24 cellular contexts compared by ENCODE assay signal in the genomic region with DNA sequence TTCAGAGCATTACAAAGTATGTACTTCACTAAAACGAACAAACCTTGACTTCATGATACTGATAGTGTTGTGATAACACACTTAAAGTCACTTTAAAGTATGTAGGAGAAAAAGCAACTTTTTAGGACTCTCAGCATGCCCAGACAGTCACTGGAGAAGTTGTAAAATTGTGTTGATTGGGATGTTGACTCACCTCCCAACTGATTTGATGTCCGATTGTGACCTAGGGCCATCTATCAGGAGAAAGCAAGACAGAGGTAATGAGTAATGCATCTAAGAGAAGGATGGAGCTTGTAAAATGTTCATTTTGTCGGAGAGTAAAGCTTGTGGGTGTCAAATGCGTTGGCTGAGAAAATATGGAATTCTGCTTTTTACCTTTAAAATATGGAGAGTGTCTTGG.
"Had no signal": no experiment of that assay in that cellular context is flagged by ENCODE, and none has a peak within 500 bp of the region (broad histone marks: within the 10 kb centered on the region; RNA-seq: fewer than 3 reads in every experiment).

No MANE protein-coding gene starts in this region.

- H3K9me3 ChIP-seq: breast epithelium, gastroesophageal sphincter, left lung, lower lobe of right lung, mucosa of descending colon, ovary, sigmoid colon, tibial nerve had no signal

- H3K4me3 Mint-ChIP-seq: activated B cell treated with CpG ODN at 0.5 μM for 24 hours; activated CD4-positive, alpha-beta T cell treated with anti-CD3 and anti-CD28 coated beads for 36 hours; activated CD8-positive, alpha-beta memory T cell treated with anti-CD3 and anti-CD28 coated beads, Interleukin-2, amount 10 ng/mL, durations not matched to agents 7 days and 5 days; activated CD8-positive, alpha-beta T cell treated with anti-CD3 and anti-CD28 coated beads, Interleukin-2, amount 10 ng/mL, durations not matched to agents 7 days and 5 days; T-cell had no signal

- H3K4me3 ChIP-seq: breast epithelium, gastroesophageal sphincter, left lung, lower lobe of right lung, mucosa of descending colon, ovary, sigmoid colon, tibial nerve had no signal

- H3K4me1 Mint-ChIP-seq: activated B cell treated with CpG ODN at 0.5 μM for 24 hours; activated CD4-positive, alpha-beta T cell treated with anti-CD3 and anti-CD28 coated beads for 36 hours; activated CD8-positive, alpha-beta memory T cell treated with anti-CD3 and anti-CD28 coated beads, Interleukin-2, amount 10 ng/mL, durations not matched to agents 7 days and 5 days; T-cell had no signal

- H3K36me3 ChIP-seq: breast epithelium, gastroesophageal sphincter, left lung, lower lobe of right lung, ovary, sigmoid colon, tibial nerve had no signal

- FAIRE-seq: small intestine had no signal

- ATAC-seq: activated CD4-positive, alpha-beta T cell treated with anti-CD3 and anti-CD28 coated beads for 36 hours; activated CD8-positive, alpha-beta memory T cell treated with anti-CD3 and anti-CD28 coated beads, Interleukin-2, amount 10 ng/mL, durations not matched to agents 7 days and 5 days; activated CD8-positive, alpha-beta T cell treated with anti-CD3 and anti-CD28 coated beads, Interleukin-2, amount 10 ng/mL, durations not matched to agents 7 days and 5 days; activated naive CD4-positive, alpha-beta T cell treated with anti-CD3 and anti-CD28 coated beads, Interleukin-2, amount 50 U/mL, for 72 hours; gastroesophageal sphincter; left lung; lower lobe of right lung; mucosa of descending colon; T-cell had no signal

- H3K27me3 ChIP-seq: breast epithelium, gastroesophageal sphincter, left lung, ovary, sigmoid colon, tibial nerve had no signal

- H3K9me3 Mint-ChIP-seq: activated T-helper 2 cell treated with anti-CD3 and anti-CD28 coated beads, Interferon-gamma antibody, Interleukin-2, Interleukin-4, amounts not matched to agents 10 μg/mL and 5 μg/mL and 100 μg/mL, durations not matched to agents 14 hours and 24 hours and 36 hours had no signal

- H3K27me3 Mint-ChIP-seq: activated B cell treated with CpG ODN at 0.5 μM for 24 hours; activated CD4-positive, alpha-beta T cell treated with anti-CD3 and anti-CD28 coated beads for 36 hours; activated CD8-positive, alpha-beta memory T cell treated with anti-CD3 and anti-CD28 coated beads, Interleukin-2, amount 10 ng/mL, durations not matched to agents 7 days and 5 days; progenitor cell of endocrine pancreas; T-cell had no signal

- H3K27ac Mint-ChIP-seq: activated B cell treated with CpG ODN at 0.5 μM for 24 hours; activated CD4-positive, alpha-beta T cell treated with anti-CD3 and anti-CD28 coated beads for 36 hours; activated CD8-positive, alpha-beta memory T cell treated with anti-CD3 and anti-CD28 coated beads, Interleukin-2, amount 10 ng/mL, durations not matched to agents 7 days and 5 days; activated CD8-positive, alpha-beta T cell treated with anti-CD3 and anti-CD28 coated beads, Interleukin-2, amount 10 ng/mL, durations not matched to agents 7 days and 5 days; activated naive CD4-positive, alpha-beta T cell treated with anti-CD3 and anti-CD28 coated beads, Interleukin-2, amount 50 U/mL, for 72 hours; activated T-helper 2 cell treated with anti-CD3 and anti-CD28 coated beads, Interferon-gamma antibody, Interleukin-2, Interleukin-4, amounts not matched to agents 10 μg/mL and 5 μg/mL and 100 μg/mL, durations not matched to agents 14 hours and 24 hours and 36 hours; progenitor cell of endocrine pancreas; T-cell had no signal

- DNase-seq: activated B cell treated with CpG ODN at 0.5 μM for 24 hours; activated CD4-positive, alpha-beta T cell treated with anti-CD3 and anti-CD28 coated beads for 36 hours; activated CD8-positive, alpha-beta memory T cell treated with anti-CD3 and anti-CD28 coated beads, Interleukin-2, amount 10 ng/mL, durations not matched to agents 7 days and 5 days; activated CD8-positive, alpha-beta T cell treated with anti-CD3 and anti-CD28 coated beads, Interleukin-2, amount 10 ng/mL, durations not matched to agents 7 days and 5 days; activated T-cell treated with anti-CD3 and anti-CD28 coated beads, Interleukin-2, amount 50 U/mL, for 48 hours; central memory CD4-positive, alpha-beta T cell; hypothalamus; kidney glomerular epithelial cell; left lung; lower lobe of right lung; mesenchymal stem cell; mucosa of descending colon; ovary; retina; sigmoid colon; small intestine; stimulated activated naive CD4-positive, alpha-beta T cell; T-cell had no signal

- H3K36me3 Mint-ChIP-seq: activated CD8-positive, alpha-beta memory T cell treated with anti-CD3 and anti-CD28 coated beads, Interleukin-2, amount 10 ng/mL, durations not matched to agents 7 days and 5 days; activated naive CD4-positive, alpha-beta T cell treated with anti-CD3 and anti-CD28 coated beads, Interleukin-2, amount 50 U/mL, for 72 hours; T-cell had no signal

- H3K4me1 ChIP-seq: breast epithelium, gastroesophageal sphincter, left lung, lower lobe of right lung, sigmoid colon, tibial nerve had no signal

- H3K27ac ChIP-seq: breast epithelium, gastroesophageal sphincter, left lung, lower lobe of right lung, ovary, sigmoid colon, tibial nerve had no signal
